ENCODE assay signal across 29 cellular contexts in genomic region chr4:26136615-26137014, GRCh38.
"Had no signal": no experiment of that assay in that cellular context is flagged by ENCODE, and none has a peak within 500 bp of the region (broad histone marks: within the 10 kb centered on the region; RNA-seq: fewer than 3 reads in every experiment).

No MANE protein-coding gene starts in this region.

- H3K4me2 ChIP-seq: smooth muscle cell had no signal

- H3K4me1 ChIP-seq: foreskin keratinocyte, gastroesophageal sphincter, pancreas, right atrium auricular region had no signal

- H3K9me3 Mint-ChIP-seq: mesothelial cell of epicardium; stimulated activated effector memory CD8-positive, alpha-beta T cell treated with anti-CD3 and anti-CD28 coated beads, Interleukin-12 subunit alpha, Interleukin-12 subunit beta, amount 100 ng/mL, for 72 hours had no signal

- H3K4me3 ChIP-seq: esophagus muscularis mucosa, gastroesophageal sphincter, heart right ventricle, left lung, mucosa of descending colon, pancreas, right atrium auricular region, smooth muscle cell, suprapubic skin, transverse colon, upper lobe of right lung, vagina had no signal

- H3K4me3 Mint-ChIP-seq: mesothelial cell of epicardium; naive B cell; natural killer cell treated with Interleukin-12 subunit alpha and Interleukin-12 subunit beta and Interleukin-15 and Interleukin-18, amount 100 ng/mL, for 72 hours; neural crest cell; stimulated activated effector memory CD8-positive, alpha-beta T cell treated with anti-CD3 and anti-CD28 coated beads, Interleukin-12 subunit alpha, Interleukin-12 subunit beta, amount 100 ng/mL, for 72 hours; stimulated activated naive CD8-positive, alpha-beta T cell treated with anti-CD3 and anti-CD28 coated beads, Interleukin-15, amount 100 ng/mL, for 72 hours had no signal

- ATAC-seq: foreskin keratinocyte; gastroesophageal sphincter; heart right ventricle; left cardiac atrium; left lung; mucosa of descending colon; natural killer cell treated with Interleukin-12 subunit alpha and Interleukin-12 subunit beta and Interleukin-15 and Interleukin-18, amount 100 ng/mL, for 72 hours; pancreas; sciatic nerve; stimulated activated effector memory CD8-positive, alpha-beta T cell treated with anti-CD3 and anti-CD28 coated beads, Interleukin-12 subunit alpha, Interleukin-12 subunit beta, amount 100 ng/mL, for 72 hours; stimulated activated naive CD8-positive, alpha-beta T cell treated with anti-CD3 and anti-CD28 coated beads, Interleukin-15, amount 100 ng/mL, for 72 hours; upper lobe of right lung had no signal

- H3K27me3 ChIP-seq: esophagus muscularis mucosa, foreskin keratinocyte, gastroesophageal sphincter, heart right ventricle, left lung, neutrophil, pancreas, right atrium auricular region, transverse colon, upper lobe of right lung, vagina had no signal

- DNase-seq: dermis blood vessel endothelial cell; effector memory CD4-positive, alpha-beta T cell; foreskin keratinocyte; heart right ventricle; hippocampal formation; left cardiac atrium; left lung; mesenchymal stem cell; mucosa of descending colon; naive B cell; pancreas; stimulated activated CD4-positive, alpha-beta T cell treated with anti-CD3 and anti-CD28 coated beads, Interleukin-12 subunit alpha, Interleukin-12 subunit beta, amount 100 ng/mL, for 4 hours; stimulated activated CD4-positive, alpha-beta T cell treated with anti-CD3 and anti-CD28 coated beads, Interleukin-1b, Interleukin-23, amount 100 ng/mL, for 48 hours; stimulated activated CD4-positive, alpha-beta T cell treated with anti-CD3 and anti-CD28 coated beads, Interleukin-4, amount 100 ng/mL, for 24 hours; stimulated activated naive CD8-positive, alpha-beta T cell treated with anti-CD3 and anti-CD28 coated beads, Interleukin-15, amount 100 ng/mL, for 72 hours; transverse colon; upper lobe of right lung had no signal

- H3K27ac Mint-ChIP-seq: mesothelial cell of epicardium; stimulated activated naive CD8-positive, alpha-beta T cell treated with anti-CD3 and anti-CD28 coated beads, Interleukin-15, amount 100 ng/mL, for 72 hours had no signal

- H3K36me3 ChIP-seq: esophagus muscularis mucosa, gastroesophageal sphincter, heart right ventricle, left lung, neutrophil, pancreas, right atrium auricular region, suprapubic skin, transverse colon, upper lobe of right lung, vagina had no signal

- H3K27ac ChIP-seq: esophagus muscularis mucosa, foreskin keratinocyte, gastroesophageal sphincter, heart right ventricle, left lung, neutrophil, pancreas, right atrium auricular region, suprapubic skin, transverse colon, upper lobe of right lung, vagina had no signal

- H3K36me3 Mint-ChIP-seq: mesothelial cell of epicardium, naive B cell had no signal

- H3K9me3 ChIP-seq: esophagus muscularis mucosa, gastroesophageal sphincter, heart right ventricle, left lung, mucosa of descending colon, neutrophil, pancreas, right atrium auricular region, suprapubic skin, transverse colon, upper lobe of right lung, vagina had no signal
